Comparison of ENCODE assay signal across 18 cellular contexts in genomic region chr19:45019187-45019586, GRCh38. TPM values are rescaled to one million over a fixed set of nuclear protein-coding genes. Genes with fewer than 3 reads are reported as not detected.
DNase-seq lines count a peak whose midpoint lies in the region; ATAC-seq and TF ChIP-seq lines count a peak whose summit lies in the region.
"Had no signal": no experiment of that assay in that cellular context is flagged by ENCODE, and none has a peak within 500 bp of the region (broad histone marks: within the 10 kb centered on the region; RNA-seq: fewer than 3 reads in every experiment).

No MANE protein-coding gene starts in this region.

- no peak for DNase-seq in activated CD4-positive, alpha-beta memory T cell treated with anti-CD3 and anti-CD28 coated beads for 36 hours
- no peak for DNase-seq in activated CD4-positive, alpha-beta memory T cell treated with anti-CD3 and anti-CD28 coated beads, Interleukin-2, amount 10 ng/mL, durations not matched to agents 7 days and 5 days
- DNase-seq in GM23338 (ENCODE audit: low spot score): no peak
- DNase-seq in stimulated activated effector memory CD8-positive, alpha-beta T cell treated with anti-CD3 and anti-CD28 coated beads, Interleukin-12 subunit alpha, Interleukin-12 subunit beta, amount 100 ng/mL, for 72 hours (ENCODE audit: low spot score in 2 of 2): no peak
- DNase-seq in NCI-H187 treated with DMSO at 0.1 percent for 48 hours (lab: John Stamatoyannopoulos, UW): no peak
- DNase-seq in PC-9: no peak
- DNase-seq in NCI-H2227 treated with DMSO at 0.1 percent for 48 hours (lab: John Stamatoyannopoulos, UW): no peak
- DNase-seq: DMS153, HFFc6, IMR-90, NCI-H187, NCI-H69, Peyer's patch had no signal

- H3K4me1 Mint-ChIP-seq in activated CD4-positive, alpha-beta memory T cell treated with anti-CD3 and anti-CD28 coated beads for 36 hours (ENCODE audit: low read depth): peaks cover 17% of the 10 kb centered on the region
- peaks cover 14% of the 10 kb centered on the region for H3K4me1 Mint-ChIP-seq in activated CD4-positive, alpha-beta memory T cell treated with anti-CD3 and anti-CD28 coated beads, Interleukin-2, amount 10 ng/mL, durations not matched to agents 7 days and 5 days
- H3K4me1 Mint-ChIP-seq in GM23338: peaks cover 6% of the 10 kb centered on the region; the same call in 2 of the 3 replicates
- peaks cover 6% of the 10 kb centered on the region for H3K4me1 Mint-ChIP-seq in activated T-helper 17 cell treated with anti-CD3 and anti-CD28 coated beads, Interleukin-2, amount 50 U/mL, for 72 hours
- peaks cover 15% of the 10 kb centered on the region for H3K4me1 Mint-ChIP-seq in stimulated activated effector memory CD8-positive, alpha-beta T cell treated with anti-CD3 and anti-CD28 coated beads, Interleukin-12 subunit alpha, Interleukin-12 subunit beta, amount 100 ng/mL, for 72 hours

- no peaks in the 10 kb centered on the region for H3K4me1 ChIP-seq in GM23338 (ENCODE audit: insufficient read depth)
- no peaks in the 10 kb centered on the region for H3K4me1 ChIP-seq in PC-9 (replicated peaks; ENCODE audit: insufficient read depth)
- H3K4me1 ChIP-seq: Peyer's patch had no signal

- no peaks in the 10 kb centered on the region for H3K27me3 ChIP-seq in GM23338 (ENCODE audit: insufficient read depth)
- no peaks in the 10 kb centered on the region for H3K27me3 ChIP-seq in PC-9 (ENCODE audit: insufficient read depth, low read depth)
- H3K27me3 ChIP-seq: BLaER1 treated with 17β-estradiol and CSF1 and Interleukin-3, amounts not matched to agents 10 nM and 100 nM; Peyer's patch had no signal

- H4K20me1 ChIP-seq in GM23338 (replicated peaks; ENCODE audit: insufficient read depth) (peaks cover 3% of the 10 kb centered on the region; the same call in 1 of the 2 replicates), PC-9 (ENCODE audit: insufficient read depth) (no peaks in the 10 kb centered on the region)

- no peaks in the 10 kb centered on the region for H3K9me3 Mint-ChIP-seq in activated CD4-positive, alpha-beta memory T cell treated with anti-CD3 and anti-CD28 coated beads for 36 hours
- no peaks in the 10 kb centered on the region for H3K9me3 Mint-ChIP-seq in activated CD4-positive, alpha-beta memory T cell treated with anti-CD3 and anti-CD28 coated beads, Interleukin-2, amount 10 ng/mL, durations not matched to agents 7 days and 5 days
- H3K9me3 Mint-ChIP-seq in GM23338: no peaks in the 10 kb centered on the region
- H3K9me3 Mint-ChIP-seq in activated T-helper 17 cell treated with anti-CD3 and anti-CD28 coated beads, Interleukin-2, amount 50 U/mL, for 72 hours: no peaks in the 10 kb centered on the region
- no peaks in the 10 kb centered on the region for H3K9me3 Mint-ChIP-seq in stimulated activated effector memory CD8-positive, alpha-beta T cell treated with anti-CD3 and anti-CD28 coated beads, Interleukin-12 subunit alpha, Interleukin-12 subunit beta, amount 100 ng/mL, for 72 hours
- H3K9me3 Mint-ChIP-seq: HFFc6 had no signal

- POLR2A ChIA-PET in activated CD4-positive, alpha-beta memory T cell treated with anti-CD3 and anti-CD28 coated beads for 36 hours (lab: Charles Lee): interaction anchor here (0.9 kb wide), 1 partner anchor 20 kb away, joined by 3 read pairs; the partner anchor contains the start of gene CLASRP
- POLR2A ChIA-PET in activated CD4-positive, alpha-beta memory T cell treated with anti-CD3 and anti-CD28 coated beads, Interleukin-2, amount 10 ng/mL, durations not matched to agents 7 days and 5 days (lab: Charles Lee): interaction anchor here (1.7 kb wide), 1 partner anchor 18 kb away, joined by 5 read pairs; the partner anchor contains the start of gene RELB
- POLR2A ChIA-PET in PC-9 (lab: Charles Lee; ENCODE audit: unreplicated experiment): no interaction called here

- H3K79me2 ChIP-seq in GM23338 (replicated peaks; ENCODE audit: insufficient read depth) (no peaks in the 10 kb centered on the region), PC-9 (ENCODE audit: low read depth) (no peaks in the 10 kb centered on the region)

- H2AFZ ChIP-seq in GM23338 (no peak overlapping the region), PC-9 (no peak overlapping the region)

- no peaks in the 10 kb centered on the region for H3K9me3 ChIP-seq in PC-9 (ENCODE audit: insufficient read depth, low read depth)
- H3K9me3 ChIP-seq: BLaER1 treated with 17β-estradiol and CSF1 and Interleukin-3, amounts not matched to agents 10 nM and 100 nM; Peyer's patch had no signal

- H3K4me3 Mint-ChIP-seq in activated CD4-positive, alpha-beta memory T cell treated with anti-CD3 and anti-CD28 coated beads for 36 hours: no peak overlapping the region
- H3K4me3 Mint-ChIP-seq in activated CD4-positive, alpha-beta memory T cell treated with anti-CD3 and anti-CD28 coated beads, Interleukin-2, amount 10 ng/mL, durations not matched to agents 7 days and 5 days: no peak overlapping the region
- no peak overlapping the region for H3K4me3 Mint-ChIP-seq in GM23338
- no peak overlapping the region for H3K4me3 Mint-ChIP-seq in activated T-helper 17 cell treated with anti-CD3 and anti-CD28 coated beads, Interleukin-2, amount 50 U/mL, for 72 hours
- no peak overlapping the region for H3K4me3 Mint-ChIP-seq in stimulated activated effector memory CD8-positive, alpha-beta T cell treated with anti-CD3 and anti-CD28 coated beads, Interleukin-12 subunit alpha, Interleukin-12 subunit beta, amount 100 ng/mL, for 72 hours
- H3K4me3 Mint-ChIP-seq: HFFc6 had no signal

- H3F3A ChIP-seq in GM23338 (replicated peaks; ENCODE audit: low read depth): no peaks in the 10 kb centered on the region; the same call in 1 of the 2 replicates
- no peaks in the 10 kb centered on the region; the same call in 1 of the 2 replicates for H3F3A ChIP-seq in PC-9 (ENCODE audit: insufficient read depth, low read depth)

- H3K4me2 ChIP-seq in GM23338 (no peak overlapping the region), PC-9 (no peak overlapping the region)
- H3K4me2 ChIP-seq: BLaER1 treated with 17β-estradiol and CSF1 and Interleukin-3, amounts not matched to agents 10 nM and 100 nM had no signal

- peaks cover 27% of the 10 kb centered on the region for H3K36me3 Mint-ChIP-seq in activated CD4-positive, alpha-beta memory T cell treated with anti-CD3 and anti-CD28 coated beads for 36 hours
- H3K36me3 Mint-ChIP-seq in activated CD4-positive, alpha-beta memory T cell treated with anti-CD3 and anti-CD28 coated beads, Interleukin-2, amount 10 ng/mL, durations not matched to agents 7 days and 5 days (ENCODE audit: low read depth): peaks cover 13% of the 10 kb centered on the region
- H3K36me3 Mint-ChIP-seq in GM23338 (ENCODE audit: low read depth): peaks cover 6% of the 10 kb centered on the region; the same call in 2 of the 3 replicates
- H3K36me3 Mint-ChIP-seq in activated T-helper 17 cell treated with anti-CD3 and anti-CD28 coated beads, Interleukin-2, amount 50 U/mL, for 72 hours (ENCODE audit: low read depth): peaks cover 77% of the 10 kb centered on the region
- peaks cover 97% of the 10 kb centered on the region for H3K36me3 Mint-ChIP-seq in stimulated activated effector memory CD8-positive, alpha-beta T cell treated with anti-CD3 and anti-CD28 coated beads, Interleukin-12 subunit alpha, Interleukin-12 subunit beta, amount 100 ng/mL, for 72 hours

- intact Hi-C loops in activated CD4-positive, alpha-beta memory T cell treated with anti-CD3 and anti-CD28 coated beads for 36 hours (cut with micrococcal nuclease): loop anchor here (5.0 kb wide), 1 partner anchor 158 kb away; the partner anchor contains the start of genes BLOC1S3 and TRAPPC6A
- intact Hi-C loops in PC-9 (cut with micrococcal nuclease; ENCODE audit: unreplicated experiment): loop anchor here (5.0 kb wide), 1 partner anchor 168 kb away; no protein-coding TSS in a partner anchor

- no peak overlapping the region for H3K27ac ChIP-seq in GM23338 (ENCODE audit: low read depth)
- no peak overlapping the region for H3K27ac ChIP-seq in PC-9
- H3K27ac ChIP-seq: BLaER1 treated with 17β-estradiol and CSF1 and Interleukin-3, amounts not matched to agents 10 nM and 100 nM; Peyer's patch had no signal

- no peak for ATAC-seq in GM23338
- ATAC-seq in activated T-helper 17 cell treated with anti-CD3 and anti-CD28 coated beads, Interleukin-2, amount 50 U/mL, for 72 hours (replicated peaks): no peak
- no peak for ATAC-seq in stimulated activated effector memory CD8-positive, alpha-beta T cell treated with anti-CD3 and anti-CD28 coated beads, Interleukin-12 subunit alpha, Interleukin-12 subunit beta, amount 100 ng/mL, for 72 hours
- ATAC-seq: Right ventricle myocardium inferior had no signal

- CTCF ChIA-PET in activated CD4-positive, alpha-beta memory T cell treated with anti-CD3 and anti-CD28 coated beads for 36 hours (lab: Charles Lee): interaction anchor here (0.7 to 1.2 kb wide), 3 partner anchors 31 to 168 kb away, joined by 3 read pairs; no protein-coding TSS in a partner anchor
- CTCF ChIA-PET in activated CD4-positive, alpha-beta memory T cell treated with anti-CD3 and anti-CD28 coated beads, Interleukin-2, amount 10 ng/mL, durations not matched to agents 7 days and 5 days (lab: Charles Lee): interaction anchor here (1.2 kb wide), 1 partner anchor 40 kb away, joined by 3 read pairs; no protein-coding TSS in a partner anchor
- CTCF ChIA-PET in PC-9 (lab: Charles Lee): no interaction called here

- H3K36me3 ChIP-seq in GM23338 (ENCODE audit: insufficient read depth): no peaks in the 10 kb centered on the region
- H3K36me3 ChIP-seq in PC-9 (ENCODE audit: low read depth): no peaks in the 10 kb centered on the region

- no peaks in the 10 kb centered on the region for H3K27me3 Mint-ChIP-seq in activated CD4-positive, alpha-beta memory T cell treated with anti-CD3 and anti-CD28 coated beads for 36 hours
- no peaks in the 10 kb centered on the region for H3K27me3 Mint-ChIP-seq in activated CD4-positive, alpha-beta memory T cell treated with anti-CD3 and anti-CD28 coated beads, Interleukin-2, amount 10 ng/mL, durations not matched to agents 7 days and 5 days
- peaks cover 6% of the 10 kb centered on the region for H3K27me3 Mint-ChIP-seq in GM23338 (ENCODE audit: insufficient read depth, low read depth, poor library complexity)
- H3K27me3 Mint-ChIP-seq in activated T-helper 17 cell treated with anti-CD3 and anti-CD28 coated beads, Interleukin-2, amount 50 U/mL, for 72 hours: no peaks in the 10 kb centered on the region

- H3K27ac Mint-ChIP-seq in activated CD4-positive, alpha-beta memory T cell treated with anti-CD3 and anti-CD28 coated beads for 36 hours: peak overlapping the region; percentile 11
- H3K27ac Mint-ChIP-seq in activated CD4-positive, alpha-beta memory T cell treated with anti-CD3 and anti-CD28 coated beads, Interleukin-2, amount 10 ng/mL, durations not matched to agents 7 days and 5 days: no peak overlapping the region
- peak overlapping the region; percentile 48; the same call in 1 of the 2 replicates for H3K27ac Mint-ChIP-seq in GM23338
- peak overlapping the region; percentile 66 for H3K27ac Mint-ChIP-seq in activated T-helper 17 cell treated with anti-CD3 and anti-CD28 coated beads, Interleukin-2, amount 50 U/mL, for 72 hours
- H3K27ac Mint-ChIP-seq in stimulated activated effector memory CD8-positive, alpha-beta T cell treated with anti-CD3 and anti-CD28 coated beads, Interleukin-12 subunit alpha, Interleukin-12 subunit beta, amount 100 ng/mL, for 72 hours: peak overlapping the region; percentile 79
- H3K27ac Mint-ChIP-seq: HFFc6 had no signal

- no peak for TF ChIP-seq CTCF in GM23338 (conservative IDR thresholded peaks at IDR 0.05; ENCODE audit: low read depth in 2 of 2)
- no peak for TF ChIP-seq CTCF in PC-9 (conservative IDR thresholded peaks at IDR 0.05)

- H3K9me2 ChIP-seq in GM23338 (ENCODE audit: insufficient read depth) (no peaks in the 10 kb centered on the region), PC-9 (ENCODE audit: insufficient read depth) (no peaks in the 10 kb centered on the region)

- BruUV-seq in PC-9 (replicated peaks; lab: Mats Ljungman, UMichigan): no TSS peak

- no peak overlapping the region for H3K4me3 ChIP-seq in GM23338
- H3K4me3 ChIP-seq in PC-9: no peak overlapping the region
- H3K4me3 ChIP-seq: BLaER1 treated with 17β-estradiol and CSF1 and Interleukin-3, amounts not matched to agents 10 nM and 100 nM; Peyer's patch had no signal

RNA-seq across cellular contexts. Expression of gene RELB, which starts 17.9 kb away (rescaled TPM):
- total RNA-seq in activated CD4-positive, alpha-beta memory T cell treated with anti-CD3 and anti-CD28 coated beads for 36 hours: 10 to 100 TPM; 62.4 to 63.1 TPM
- total RNA-seq in activated CD4-positive, alpha-beta memory T cell treated with anti-CD3 and anti-CD28 coated beads, Interleukin-2, amount 10 ng/mL, durations not matched to agents 7 days and 5 days: 10 to 100 TPM; 32.6 to 33.5 TPM
- total RNA-seq in GM23338 (2014; rRNA removed; shearing (Covaris generic)): 11.1 and 13.1 TPM in 2 replicates
- 7.4 and 7.9 TPM in 2 replicates for polyA plus RNA-seq in GM23338 (2016; fragmentation: Nextera tagmentation; extraction: Ambion mirVana)
- 10 to 100 TPM; 41.4 to 52.0 TPM for total RNA-seq in activated T-helper 17 cell treated with anti-CD3 and anti-CD28 coated beads, Interleukin-2, amount 50 U/mL, for 72 hours
- total RNA-seq in PC-9 (2021): 5.8 and 10.6 TPM in 2 replicates

RNA-seq across cellular contexts. Expression of gene CLASRP, which starts 19.7 kb away (rescaled TPM):
- total RNA-seq in activated CD4-positive, alpha-beta memory T cell treated with anti-CD3 and anti-CD28 coated beads for 36 hours: 10 to 100 TPM; 89.6 to 98.4 TPM
- total RNA-seq in activated CD4-positive, alpha-beta memory T cell treated with anti-CD3 and anti-CD28 coated beads, Interleukin-2, amount 10 ng/mL, durations not matched to agents 7 days and 5 days: 10 to 100 TPM; 84.3 to 88.0 TPM
- total RNA-seq in GM23338 (2014; rRNA removed; shearing (Covaris generic)): 78.7 and 92.3 TPM in 2 replicates
- 26.5 and 27.1 TPM in 2 replicates for polyA plus RNA-seq in GM23338 (2016; fragmentation: Nextera tagmentation; extraction: Ambion mirVana)
- total RNA-seq in activated T-helper 17 cell treated with anti-CD3 and anti-CD28 coated beads, Interleukin-2, amount 50 U/mL, for 72 hours: 10 to 100 TPM; 87.5 TPM
- total RNA-seq in PC-9 (2021): 74.1 and 76.8 TPM in 2 replicates

RNA-seq across cellular contexts. Expression of gene ZNF296, which starts 57.1 kb away (rescaled TPM):
- total RNA-seq in activated CD4-positive, alpha-beta memory T cell treated with anti-CD3 and anti-CD28 coated beads for 36 hours: 1 to 10 TPM; 3.2 to 3.6 TPM
- total RNA-seq in activated CD4-positive, alpha-beta memory T cell treated with anti-CD3 and anti-CD28 coated beads, Interleukin-2, amount 10 ng/mL, durations not matched to agents 7 days and 5 days: 1 to 10 TPM; 5.4 to 5.9 TPM
- total RNA-seq in GM23338 (2014; rRNA removed; shearing (Covaris generic)): 10.3 and 13.4 TPM in 2 replicates
- 16.5 and 18.6 TPM in 2 replicates for polyA plus RNA-seq in GM23338 (2016; fragmentation: Nextera tagmentation; extraction: Ambion mirVana)
- 10 to 100 TPM in 1 of 2 donors, 1 to 10 TPM in 1; 6.7 to 11.6 TPM for total RNA-seq in activated T-helper 17 cell treated with anti-CD3 and anti-CD28 coated beads, Interleukin-2, amount 50 U/mL, for 72 hours
- 3.1 and 3.7 TPM in 2 replicates for total RNA-seq in PC-9 (2021)
- total RNA-seq: A172, H4, IMR-90 had no signal

RNA-seq across cellular contexts. Expression of gene GEMIN7, which starts 59.9 kb away (rescaled TPM):
- 10 to 100 TPM; 29.8 to 30.1 TPM for total RNA-seq in activated CD4-positive, alpha-beta memory T cell treated with anti-CD3 and anti-CD28 coated beads for 36 hours
- total RNA-seq in activated CD4-positive, alpha-beta memory T cell treated with anti-CD3 and anti-CD28 coated beads, Interleukin-2, amount 10 ng/mL, durations not matched to agents 7 days and 5 days: 10 to 100 TPM; 31.7 to 35.5 TPM
- 49.6 and 52.6 TPM in 2 replicates for total RNA-seq in GM23338 (2014; rRNA removed; shearing (Covaris generic))
- polyA plus RNA-seq in GM23338 (2016; fragmentation: Nextera tagmentation; extraction: Ambion mirVana): 90.5 and 91.6 TPM in 2 replicates
- 10 to 100 TPM; 56.9 to 57.2 TPM for total RNA-seq in activated T-helper 17 cell treated with anti-CD3 and anti-CD28 coated beads, Interleukin-2, amount 50 U/mL, for 72 hours
- 29.6 and 30.6 TPM in 2 replicates for total RNA-seq in PC-9 (2021)
